In the genomic region with DNA sequence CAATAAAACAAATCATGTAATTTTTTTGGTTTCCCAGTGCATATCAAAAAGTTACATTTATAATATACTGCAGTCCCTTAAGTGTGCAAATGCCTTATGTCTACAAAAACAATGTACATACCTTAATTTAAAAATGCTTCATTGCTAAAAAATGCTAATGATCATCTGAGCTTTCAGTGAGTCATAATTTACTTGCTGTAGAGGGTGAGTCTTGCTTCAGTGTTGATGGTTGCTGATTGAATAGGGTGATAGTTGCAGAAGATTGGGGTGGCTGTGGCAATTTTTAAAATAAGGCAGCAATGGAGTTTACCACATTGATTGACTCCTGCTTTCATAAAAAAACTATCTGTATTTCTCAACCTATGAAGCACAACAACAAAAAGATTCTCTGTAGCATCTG, we compare ENCODE assay signal across 17 cellular contexts.
DNase-seq lines count a peak whose midpoint lies in the region; ATAC-seq and TF ChIP-seq lines count a peak whose summit lies in the region.
"Had no signal": no experiment of that assay in that cellular context is flagged by ENCODE, and none has a peak within 500 bp of the region (broad histone marks: within the 10 kb centered on the region; RNA-seq: fewer than 3 reads in every experiment).

No MANE protein-coding gene starts in this region.

- DNase-seq in MCF 10A (ENCODE audit: unreplicated experiment) (peak; percentile 20), breast epithelium (ENCODE audit: low spot score in 2 of 2) (no peak), RWPE2 (ENCODE audit: low spot score) (no peak), epithelial cell of prostate (ENCODE audit: low read depth, low spot score) (no peak), inferior parietal cortex (ENCODE audit: extremely low spot score) (no peak), amniotic stem cell (lab: John Stamatoyannopoulos, UW) (no peak)
- no peak for DNase-seq in effector CD4-positive, alpha-beta T cell
- DNase-seq: 8988T, DMS79, GF-D8, NCI-H1417 treated with DMSO at 0.1 percent for 48 hours, NCI-H2029, NCI-H510A treated with DMSO at 0.1 percent for 48 hours, Peyer's patch, SIG-M5 had no signal

- CTCF ChIA-PET in MCF 10A (lab: Yijun Ruan, JAX), result no interaction called here

- no peak overlapping the region for H3K4me3 Mint-ChIP-seq in MCF 10A (ENCODE audit: unreplicated experiment)
- H3K4me3 Mint-ChIP-seq: CD14-positive monocyte had no signal

- ATAC-seq in RWPE2 (ENCODE audit: low read depth) (peak; percentile 70), GM18870 (IDR thresholded peaks at IDR 0.05; ENCODE audit: unreplicated experiment) (no peak)

- H3K9me3 Mint-ChIP-seq in MCF 10A (ENCODE audit: unreplicated experiment), result peaks cover 9% of the 10 kb centered on the region

- no TSS peak for BruUV-seq in MCF 10A (replicated peaks; lab: Mats Ljungman, UMichigan)

- TF ChIP-seq POLR2A in breast epithelium (IDR thresholded peaks at IDR 0.05), result no peak

- H3K27me3 Mint-ChIP-seq in MCF 10A (ENCODE audit: insufficient read depth, unreplicated experiment), result no peaks in the 10 kb centered on the region

- peaks cover 28% of the 10 kb centered on the region for H3K4me1 Mint-ChIP-seq in MCF 10A (ENCODE audit: insufficient read depth, unreplicated experiment)
- H3K4me1 Mint-ChIP-seq: CD14-positive monocyte had no signal

- no peak overlapping the region for H3K4me3 ChIP-seq in breast epithelium
- no peak overlapping the region for H3K4me3 ChIP-seq in RWPE2 (ENCODE audit: severe bottlenecking)
- H3K4me3 ChIP-seq: Peyer's patch had no signal

- H3K27me3 ChIP-seq in breast epithelium, result no peaks in the 10 kb centered on the region
- no peaks in the 10 kb centered on the region for H3K27me3 ChIP-seq in RWPE2 (ENCODE audit: insufficient read depth, poor library complexity, severe bottlenecking)
- H3K27me3 ChIP-seq: Peyer's patch had no signal

- H3K36me3 Mint-ChIP-seq in MCF 10A (ENCODE audit: insufficient read depth, unreplicated experiment), result no peaks in the 10 kb centered on the region
- H3K36me3 Mint-ChIP-seq: CD14-positive monocyte had no signal

- no peak for TF ChIP-seq CTCF in MCF 10A (IDR thresholded peaks at IDR 0.05; ENCODE audit: unreplicated experiment)
- TF ChIP-seq CTCF in breast epithelium (IDR thresholded peaks at IDR 0.05), result no peak
- no peak for TF ChIP-seq CTCF in RWPE2 (IDR thresholded peaks at IDR 0.05; ENCODE audit: poor library complexity, severe bottlenecking)

- H3K36me3 ChIP-seq in breast epithelium, result no peaks in the 10 kb centered on the region
- H3K36me3 ChIP-seq in RWPE2 (ENCODE audit: low read depth), result no peaks in the 10 kb centered on the region; the same call in 1 of the 2 replicates
- H3K36me3 ChIP-seq: Peyer's patch had no signal

- intact Hi-C loops in MCF 10A (cut with micrococcal nuclease), result loop anchor here (5.0 kb wide), 1 partner anchor 96 kb away; no protein-coding TSS in a partner anchor
- intact Hi-C loops in breast epithelium (cut with DNase I; ENCODE audit: low total_unique reads), result no loop called here

- H3K9me3 ChIP-seq in breast epithelium, result no peaks in the 10 kb centered on the region
- H3K9me3 ChIP-seq in RWPE2 (ENCODE audit: severe bottlenecking), result peaks cover 5% of the 10 kb centered on the region
- H3K9me3 ChIP-seq: Peyer's patch had no signal

- H3K4me1 ChIP-seq in breast epithelium, result no peaks in the 10 kb centered on the region
- H3K4me1 ChIP-seq in RWPE2 (ENCODE audit: insufficient read depth, poor library complexity, severe bottlenecking), result peaks cover 41% of the 10 kb centered on the region
- H3K4me1 ChIP-seq: Peyer's patch had no signal

- H3K27ac ChIP-seq in breast epithelium, result no peak overlapping the region
- H3K27ac ChIP-seq in RWPE2 (ENCODE audit: poor library complexity, severe bottlenecking), result peak overlapping the region; percentile 93
- H3K27ac ChIP-seq in epithelial cell of prostate, result peak overlapping the region; percentile 56
- H3K27ac ChIP-seq: Peyer's patch had no signal

- H3K27ac Mint-ChIP-seq in MCF 10A (ENCODE audit: low read depth, unreplicated experiment), result peak overlapping the region; percentile 57
- H3K27ac Mint-ChIP-seq: CD14-positive monocyte had no signal

- POLR2A ChIA-PET in MCF 10A (lab: Yijun Ruan, JAX), result no interaction called here

Comparison
In these comparisons a context has a peak if more than half of its experiments do, and no peak if none do; other contexts are left out.
1. H3K27ac ChIP-seq: peak in RWPE2 (single experiment) and epithelial cell of prostate (single experiment); none in breast epithelium (0 of 2).